ENCODE assay signal across 8 cellular contexts in genomic region chr17:81636505-81637288, GRCh38. TPM values are rescaled to one million over a fixed set of nuclear protein-coding genes. Genes with fewer than 3 reads are reported as not detected.
DNase-seq lines count a peak whose midpoint lies in the region; ATAC-seq and TF ChIP-seq lines count a peak whose summit lies in the region.

TSS of gene NPLOC4 (minus strand) at chr17:81637112. CDS start at chr17:81636930, 182 bp downstream.
TSS of gene TSPAN10 (plus strand) at chr17:81637196. CDS start at chr17:81642413, 5,217 bp downstream.

- peak; percentile 47 for ATAC-seq in HG03558 (IDR thresholded peaks at IDR 0.05; ENCODE audit: extremely low read depth, unreplicated experiment)

- H3K4me3 ChIP-seq in BJ (ENCODE audit: low read depth, low read length), result peak within 1 kb of the TSS; percentile 82

- no peak for TF ChIP-seq CTCF in BJ (IDR thresholded peaks at IDR 0.05; ENCODE audit: insufficient read depth, low read depth, low read length)

- CTCF ChIA-PET in BJ (lab: Yijun Ruan, JAX), result no interaction called here

- no peaks in the 10 kb centered on the region; the same call in none of the 2 replicates for H3K36me3 ChIP-seq in BJ (ENCODE audit: control insufficient read depth, insufficient read depth, low read length)

- POLR2A ChIA-PET in BJ (lab: Charles Lee), result interaction anchor here (0.6 kb wide), 1 partner anchor 20 kb away, joined by 4 read pairs; no protein-coding TSS in a partner anchor

- no peak for DNase-seq in BJ (ENCODE audit: low read depth)
- DNase-seq in GM19240 (ENCODE audit: insufficient read length, low spot score), result peak; percentile 96
- peak; percentile 93 for DNase-seq in NCI-H82 (lab: John Stamatoyannopoulos, UW)
- DNase-seq in activated CD8-positive, alpha-beta memory T cell treated with anti-CD3 and anti-CD28 coated beads for 1 hour (ENCODE audit: extremely low read depth in 1 of 2, low read depth in 1 of 2), result peak; percentile 62 to 80
- DNase-seq in effector CD8-positive, alpha-beta T cell (lab: John Stamatoyannopoulos, UW), result peak; percentile 74
- peak; percentile 81 for DNase-seq in medulla oblongata (ENCODE audit: extremely low spot score)
- DNase-seq in stimulated activated CD4-positive, alpha-beta T cell treated with anti-CD3 and anti-CD28 coated beads, TNF-alpha, amount 100 ng/mL, for 48 hours (ENCODE audit: low read depth in 3 of 3), result peak; percentile 74 to 81 (median 78)

- H3K27me3 ChIP-seq in BJ (ENCODE audit: control insufficient read depth, insufficient read depth, low read length), result no peaks in the 10 kb centered on the region

RNA-seq across cellular contexts. Expression of gene NPLOC4, which starts in this region (rescaled TPM):
- polyA plus RNA-seq in BJ (2011; rRNA removed), result 84.9 and 108 TPM in 2 replicates
- polyA minus RNA-seq in BJ (2011; rRNA and poly(A)+ RNA removed), result 79.3 and 96.3 TPM in 2 replicates

RNA-seq across cellular contexts. Expression of gene TSPAN10, which starts in this region (rescaled TPM):
- polyA plus RNA-seq in BJ (2011; rRNA removed), result 1.6 and 3.0 TPM in 2 replicates
- 1.2 and 1.5 TPM in 2 replicates for polyA minus RNA-seq in BJ (2011; rRNA and poly(A)+ RNA removed)
